In genomic region chr17:61411944-61412859, GRCh38 we compare ENCODE assay signal across 1 cellular context.
TF ChIP-seq lines count a peak whose summit lies in the region.

No MANE protein-coding gene starts in this region.

TF ChIP-seq in HepG2, 621 proteins besides CTCF, POLR2A, EP300 and RAD21 (continued from another document and continues in another):
- no peak for TF ChIP-seq MNT (IDR thresholded peaks at IDR 0.05)
- peak; percentile 83; the same call in 1 of the 2 replicates for TF ChIP-seq ZNF552 (CRISPR knock-in tag; IDR thresholded peaks at IDR 0.05; ENCODE audit: borderline replicate concordance)
- TF ChIP-seq SOX13 (IDR thresholded peaks at IDR 0.05), result no peak
- TF ChIP-seq SOX13 (CRISPR knock-in tag; conservative IDR thresholded peaks at IDR 0.05 in 1 of 2, IDR thresholded peaks at IDR 0.05 in 1 of 2), result peak in 1 of 2 experiments; percentile 37; a peak in 1 of 4 replicates
- no peak for TF ChIP-seq ZBTB1 (CRISPR knock-in tag; IDR thresholded peaks at IDR 0.05; ENCODE audit: borderline replicate concordance)
- TF ChIP-seq FOSL2 (CRISPR knock-in tag; IDR thresholded peaks at IDR 0.05), result peak; percentile 53
- TF ChIP-seq ZNF3 (CRISPR knock-in tag; IDR thresholded peaks at IDR 0.05), result 0 out of 2 replicates have a peak, but pooled peaks have one; percentile 41
- TF ChIP-seq HNRNPL (IDR thresholded peaks at IDR 0.05; ENCODE audit: low read depth, low read length), result peak; percentile 29; the same call in 1 of the 2 replicates
- TF ChIP-seq NCOA1 (CRISPR knock-in tag; IDR thresholded peaks at IDR 0.05), result no peak
- TF ChIP-seq YEATS2 (CRISPR knock-in tag; IDR thresholded peaks at IDR 0.05; ENCODE audit: borderline replicate concordance), result peak; percentile 68
- 0 out of 2 replicates have a peak, but pooled peaks have one; percentile 13 for TF ChIP-seq ZNF646 (CRISPR knock-in tag; IDR thresholded peaks at IDR 0.05)
- peak; percentile 84 for TF ChIP-seq ZBED4 (CRISPR knock-in tag; IDR thresholded peaks at IDR 0.05; ENCODE audit: borderline replicate concordance)
- no peak for TF ChIP-seq SIN3B (IDR thresholded peaks at IDR 0.05; ENCODE audit: low read length)
- peak; percentile 67 for TF ChIP-seq ZNF790 (CRISPR knock-in tag; IDR thresholded peaks at IDR 0.05; ENCODE audit: borderline replicate concordance)
- TF ChIP-seq ZNF547 (CRISPR knock-in tag; IDR thresholded peaks at IDR 0.05), result peak; percentile 95
- TF ChIP-seq ZNF224 (CRISPR knock-in tag; IDR thresholded peaks at IDR 0.05), result peak; percentile 98
- TF ChIP-seq ZNF850 (CRISPR knock-in tag; conservative IDR thresholded peaks at IDR 0.05), result no peak
- no peak for TF ChIP-seq FOXP1 (IDR thresholded peaks at IDR 0.05)
- no peak for TF ChIP-seq FOXP1 (CRISPR knock-in tag; IDR thresholded peaks at IDR 0.05)
- TF ChIP-seq SAP130 (CRISPR knock-in tag; IDR thresholded peaks at IDR 0.05; ENCODE audit: low read depth), result peak; percentile 63; the same call in 1 of the 2 replicates
- no peak for TF ChIP-seq GMEB2 (CRISPR knock-in tag; IDR thresholded peaks at IDR 0.05; ENCODE audit: low read depth)
- peak; percentile 57 for TF ChIP-seq PPARG (CRISPR knock-in tag; conservative IDR thresholded peaks at IDR 0.05)
- TF ChIP-seq ZNF713 (CRISPR knock-in tag; IDR thresholded peaks at IDR 0.05), result no peak; the same call in 1 of the 2 replicates
- no peak for TF ChIP-seq ZNF207 (IDR thresholded peaks at IDR 0.05; ENCODE audit: borderline replicate concordance)
- no peak for TF ChIP-seq ZBTB3 (CRISPR knock-in tag; IDR thresholded peaks at IDR 0.05; ENCODE audit: borderline replicate concordance, low read depth)
- TF ChIP-seq HHEX (CRISPR knock-in tag; IDR thresholded peaks at IDR 0.05), result no peak
- TF ChIP-seq THAP7 (CRISPR knock-in tag; IDR thresholded peaks at IDR 0.05), result no peak
- TF ChIP-seq TOPORS (CRISPR knock-in tag; IDR thresholded peaks at IDR 0.05), result no peak
- no peak for TF ChIP-seq PHB2 (IDR thresholded peaks at IDR 0.05; ENCODE audit: partially characterized antibody)
- 0 out of 2 replicates have a peak, but pooled peaks have one; percentile 43 for TF ChIP-seq ZNF577 (CRISPR knock-in tag; IDR thresholded peaks at IDR 0.05; ENCODE audit: borderline replicate concordance, low read depth)
- no peak; the same call in 1 of the 2 replicates for TF ChIP-seq ZNF20 (CRISPR knock-in tag; IDR thresholded peaks at IDR 0.05)
- no peak; the same call in 1 of the 2 replicates for TF ChIP-seq ZNF251 (CRISPR knock-in tag; IDR thresholded peaks at IDR 0.05)
- TF ChIP-seq KMT2B (CRISPR knock-in tag; IDR thresholded peaks at IDR 0.05), result peak; percentile 57; the same call in 1 of the 2 replicates
- peak; percentile 86 for TF ChIP-seq TBX2 (CRISPR knock-in tag; IDR thresholded peaks at IDR 0.05; ENCODE audit: borderline replicate concordance)
- 0 out of 2 replicates have a peak, but pooled peaks have one; percentile 82 for TF ChIP-seq KIAA2018 (CRISPR knock-in tag; IDR thresholded peaks at IDR 0.05; ENCODE audit: borderline replicate concordance)
